Comparison of ENCODE assay signal across 8 cellular contexts in the genomic region with DNA sequence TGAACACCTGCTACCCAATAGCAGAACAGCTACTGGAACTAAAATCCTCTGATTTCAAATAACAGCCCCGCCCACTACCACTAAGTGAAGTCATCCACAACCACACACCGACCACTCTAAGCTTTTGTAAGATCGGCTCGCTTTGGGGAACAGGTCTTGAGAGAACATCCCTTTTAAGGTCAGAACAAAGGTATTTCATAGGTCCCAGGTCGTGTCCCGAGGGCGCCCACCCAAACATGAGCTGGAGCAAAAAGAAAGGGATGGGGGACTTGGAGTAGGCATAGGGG. TPM values are rescaled to one million over a fixed set of nuclear protein-coding genes. Genes with fewer than 3 reads are reported as not detected.
DNase-seq lines count a peak whose midpoint lies in the region; ATAC-seq and TF ChIP-seq lines count a peak whose summit lies in the region.

No MANE protein-coding gene starts in this region.

- TF ChIP-seq CTCF in ascending aorta (IDR thresholded peaks at IDR 0.05) (no peak), smooth muscle cell (IDR thresholded peaks at IDR 0.05; ENCODE audit: borderline replicate concordance, insufficient read depth, poor library complexity, severe bottlenecking) (no peak)

- H3K9ac ChIP-seq in smooth muscle cell (ENCODE audit: low read depth), result peak overlapping the region; percentile 94

- H3K9me3 ChIP-seq in SJSA1 (replicated peaks) (no peaks in the 10 kb centered on the region), ascending aorta (no peaks in the 10 kb centered on the region), iPS DF 6.9 (ENCODE audit: control insufficient read depth, insufficient read depth, low read length) (no peaks in the 10 kb centered on the region), smooth muscle cell (replicated peaks; ENCODE audit: low read depth) (no peaks in the 10 kb centered on the region)

- no peaks in the 10 kb centered on the region for H3K79me2 ChIP-seq in smooth muscle cell (ENCODE audit: low read depth)

- peak overlapping the region; percentile 84 for H3K4me2 ChIP-seq in smooth muscle cell

- H3K27me3 ChIP-seq in SJSA1 (replicated peaks), result no peaks in the 10 kb centered on the region
- no peaks in the 10 kb centered on the region for H3K27me3 ChIP-seq in ascending aorta
- no peaks in the 10 kb centered on the region for H3K27me3 ChIP-seq in iPS DF 6.9 (ENCODE audit: control insufficient read depth, insufficient read depth, low read length)
- H3K27me3 ChIP-seq in smooth muscle cell (ENCODE audit: low read depth), result no peaks in the 10 kb centered on the region

- intact Hi-C loops in ascending aorta (cut with DNase I), result loop anchor here (5.0 to 10.0 kb wide), 4 partner anchors 222 to 1150 kb away; a partner anchor contains a TSS

- ATAC-seq in GM18870 (IDR thresholded peaks at IDR 0.05; ENCODE audit: unreplicated experiment) (peak; percentile 21), HG03196 (IDR thresholded peaks at IDR 0.05; ENCODE audit: unreplicated experiment) (peak; percentile 16)

- H3K4me1 ChIP-seq in SJSA1 (replicated peaks), result peaks cover 23% of the 10 kb centered on the region
- peaks cover 0 to 2% of the 10 kb centered on the region in 2 donors for H3K4me1 ChIP-seq in ascending aorta
- H3K4me1 ChIP-seq in iPS DF 6.9 (ENCODE audit: control insufficient read depth, insufficient read depth, low read length), result no peaks in the 10 kb centered on the region
- no peaks in the 10 kb centered on the region for H3K4me1 ChIP-seq in smooth muscle cell (ENCODE audit: low read depth)

- H3K36me3 ChIP-seq in SJSA1 (peaks cover 15% of the 10 kb centered on the region), ascending aorta (no peaks in the 10 kb centered on the region), iPS DF 6.9 (ENCODE audit: control insufficient read depth, insufficient read depth, low read length) (no peaks in the 10 kb centered on the region), smooth muscle cell (ENCODE audit: low read depth) (no peaks in the 10 kb centered on the region)

- peak overlapping the region; percentile 91 for H2AFZ ChIP-seq in smooth muscle cell (ENCODE audit: low read depth)

- DNase-seq in AG08396 (ENCODE audit: low spot score) (peak; percentile 40), SJSA1 (ENCODE audit: low read depth in 1 of 2, low spot score in 2 of 2) (peak in 1 of 2 experiments; percentile 45), ascending aorta (ENCODE audit: low spot score in 2 of 2) (peak in 1 of 2 donors; percentile 73), iPS DF 6.9 (ENCODE audit: low read depth, low spot score) (peak; percentile 9), smooth muscle cell (lab: John Stamatoyannopoulos, UW; ENCODE audit: unreplicated experiment) (no peak), NCI-H1105 treated with DMSO at 0.1 percent for 48 hours (lab: John Stamatoyannopoulos, UW) (no peak)

- no peaks in the 10 kb centered on the region for H4K20me1 ChIP-seq in smooth muscle cell (ENCODE audit: low read depth)

- no peaks in the 10 kb centered on the region for H3F3A ChIP-seq in smooth muscle cell (ENCODE audit: low read depth)

- no CpG with 5 or more reads among the region's 7 CpGs for WGBS in iPS DF 6.9 (ENCODE audit: insufficient coverage, insufficient read length)
- 30% methylated on average over 7 of the region's 7 CpGs for WGBS in smooth muscle cell (ENCODE audit: low lambda C conversion rate)

- H3K27ac ChIP-seq in SJSA1 (peak overlapping the region; percentile 100), ascending aorta (peak overlapping the region; percentile 94 to 98), iPS DF 6.9 (ENCODE audit: low read length) (no peak overlapping the region), smooth muscle cell (ENCODE audit: low read depth) (peak overlapping the region; percentile 92)

- peak overlapping the region; percentile 64 for H3K4me3 ChIP-seq in SJSA1
- peak overlapping the region; percentile 61 to 78 for H3K4me3 ChIP-seq in ascending aorta
- peak overlapping the region; percentile 58; the same call in 1 of the 2 replicates for H3K4me3 ChIP-seq in iPS DF 6.9 (ENCODE audit: low read length)
- peak overlapping the region; percentile 68 for H3K4me3 ChIP-seq in smooth muscle cell

RNA-seq across cellular contexts. Expression of a gene that starts 0.3 kb away (rescaled TPM):
- 0.21 TPM in 1 of 2 replicates, not detected in the other for total RNA-seq in SJSA1 (2014; rRNA removed; shearing (Covaris generic))
- total RNA-seq in ascending aorta (not detected), smooth muscle cell (not detected in 2 replicates)
- polyA plus RNA-seq in smooth muscle cell, result 0.26 TPM in 1 of 2 replicates, not detected in the other

RNA-seq across cellular contexts. Expression of a gene that starts 0.4 kb away (rescaled TPM):
- 7.7 and 14.7 TPM in 2 replicates for total RNA-seq in SJSA1 (2014; rRNA removed; shearing (Covaris generic))
- 0.64 TPM for total RNA-seq in ascending aorta
- total RNA-seq in smooth muscle cell, result 4.3 and 4.4 TPM in 2 replicates
- 1.7 and 3.2 TPM in 2 replicates for polyA plus RNA-seq in smooth muscle cell

Comparison
In these comparisons a context has a peak if more than half of its experiments do, and no peak if none do; other contexts are left out.
1. DNase-seq: peak in AG08396 (single experiment) and iPS DF 6.9 (single experiment); none in smooth muscle cell (single experiment) and NCI-H1105 treated with DMSO at 0.1 percent for 48 hours (single experiment).
2. Peak in every context shown above with its lines, with median percentiles within 50 percentile points of each other: H3K4me3 ChIP-seq.